In genomic region chr21:42039911-42040351, GRCh38 we compare ENCODE assay signal across 1 cellular context.
TF ChIP-seq lines count a peak whose summit lies in the region.

No MANE protein-coding gene starts in this region.

TF ChIP-seq in WTC11, 78 proteins besides CTCF, POLR2A, EP300 and RAD21 (continued from another document):
- no peak for TF ChIP-seq NR3C1 (CRISPR knock-in tag; conservative IDR thresholded peaks at IDR 0.05; ENCODE audit: low read depth)
- no peak for TF ChIP-seq STAT6 (CRISPR knock-in tag; conservative IDR thresholded peaks at IDR 0.05; ENCODE audit: low read depth)
